ENCODE assay signal across 7 cellular contexts in the genomic region with DNA sequence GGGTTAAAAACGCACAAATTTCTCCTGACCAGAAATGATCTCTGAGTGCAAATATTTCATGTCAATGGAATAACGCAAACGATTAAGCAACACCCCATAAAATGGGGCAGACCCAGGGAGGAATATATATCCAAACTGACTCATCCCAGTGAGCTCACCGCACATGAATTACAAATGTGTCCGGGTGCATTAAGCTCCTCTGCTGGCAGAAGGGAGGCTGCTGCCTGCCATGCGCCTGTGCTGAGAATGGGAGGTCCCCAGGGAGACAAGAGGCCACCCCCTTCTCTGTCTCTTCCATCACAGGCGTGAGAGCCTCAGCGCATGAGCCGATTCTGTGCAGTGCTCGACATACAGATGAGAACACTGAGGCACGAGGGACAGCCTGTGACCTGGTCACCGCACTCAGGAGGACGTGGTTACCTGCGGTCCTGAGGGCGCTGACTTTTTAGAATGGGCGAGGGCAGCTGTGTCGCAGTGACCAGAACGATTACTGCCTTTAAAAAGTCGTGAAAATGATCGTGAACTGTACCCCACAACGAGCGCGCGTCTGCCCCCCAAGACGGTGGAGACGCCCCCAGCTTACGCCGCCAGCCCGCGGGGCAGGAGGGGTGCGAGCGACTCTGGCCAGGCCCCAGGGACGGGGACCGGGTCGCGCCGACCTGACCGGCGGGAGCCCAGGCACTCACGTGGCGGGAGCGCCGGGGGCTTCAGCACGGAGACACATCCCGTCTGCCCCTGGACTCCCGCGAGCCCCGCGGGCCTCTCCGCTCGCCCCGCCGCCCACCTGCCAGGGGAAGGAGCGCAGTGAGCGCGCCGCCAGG.
DNase-seq lines count a peak whose midpoint lies in the region; ATAC-seq, FAIRE-seq and TF ChIP-seq lines count a peak whose summit lies in the region.
"Not testable (repeated sequence)": the region's sequence is repeated elsewhere in the genome, so short reads cannot be mapped to it uniquely, and the experiment has no call there.

No MANE protein-coding gene starts in this region.

- H3K4me1 ChIP-seq in OCI-LY7 (ENCODE audit: insufficient read depth, low read length, poor library complexity, severe bottlenecking); small intestine (ENCODE audit: control insufficient read depth in 2 of 2, insufficient read depth in 1 of 2, low read depth in 1 of 2, low read length in 1 of 2): not testable (repeated sequence)

- H3K4me3 ChIP-seq in OCI-LY7 (ENCODE audit: low read depth, low read length, poor library complexity, severe bottlenecking) (peak overlapping the region; percentile 70), small intestine (ENCODE audit: low read depth in 1 of 2, low read length in 2 of 2) (peak overlapping the region; percentile 56 to 68)

- H4K20me1 ChIP-seq in OCI-LY7 (ENCODE audit: insufficient read depth, low read length): not testable (repeated sequence)

- H3K36me3 ChIP-seq in OCI-LY7 (ENCODE audit: insufficient read depth, low read length); small intestine (ENCODE audit: control insufficient read depth in 2 of 2, insufficient read depth in 2 of 2, low read length in 2 of 2): not testable (repeated sequence)

- peak overlapping the region; percentile 42; the same call in 1 of the 2 replicates for H2AFZ ChIP-seq in OCI-LY7 (ENCODE audit: low read length)

- POLR2A ChIA-PET in OCI-LY7 (lab: Charles Lee): not testable (repeated sequence)

- H3K9me3 Mint-ChIP-seq in activated CD8-positive, alpha-beta memory T cell treated with anti-CD3 and anti-CD28 coated beads, Interleukin-2, amount 10 ng/mL, durations not matched to agents 7 days and 5 days (ENCODE audit: low read depth): not testable (repeated sequence)

- not testable (repeated sequence) for H3K27me3 ChIP-seq in layer of hippocampus (ENCODE audit: control insufficient read depth, insufficient read depth, low read length); small intestine (ENCODE audit: control insufficient read depth in 2 of 2, insufficient read depth in 2 of 2, low read length in 2 of 2)

- not testable (repeated sequence) for H3K27me3 Mint-ChIP-seq in activated CD8-positive, alpha-beta memory T cell treated with anti-CD3 and anti-CD28 coated beads, Interleukin-2, amount 10 ng/mL, durations not matched to agents 7 days and 5 days

- peak overlapping the region; percentile 73 for H3K4me2 ChIP-seq in OCI-LY7 (ENCODE audit: low read length)

- H3K27ac Mint-ChIP-seq in activated CD8-positive, alpha-beta memory T cell treated with anti-CD3 and anti-CD28 coated beads, Interleukin-2, amount 10 ng/mL, durations not matched to agents 7 days and 5 days: peak overlapping the region; percentile 93

- BruUV-seq in OCI-LY7 (replicated peaks; lab: Mats Ljungman, UMichigan): TSS peak; percentile 69

- TF ChIP-seq CTCF in OCI-LY7 (conservative IDR thresholded peaks at IDR 0.05; ENCODE audit: low read length): not testable (repeated sequence)

- peak; percentile 46 for DNase-seq in HuH-7.5 (ENCODE audit: low spot score)
- DNase-seq in OCI-LY7 (ENCODE audit: low spot score): peak; percentile 74
- DNase-seq in activated CD8-positive, alpha-beta memory T cell treated with anti-CD3 and anti-CD28 coated beads, Interleukin-2, amount 10 ng/mL, durations not matched to agents 7 days and 5 days: peak; percentile 77
- peak; percentile 76 for DNase-seq in dermis blood vessel endothelial cell
- DNase-seq in small intestine: peak; percentile 28

- H3K9me3 ChIP-seq in OCI-LY7 (ENCODE audit: low read length); small intestine (ENCODE audit: control insufficient read depth, low read depth): not testable (repeated sequence)

- intact Hi-C loops in OCI-LY7 (cut with micrococcal nuclease; ENCODE audit: unreplicated experiment): loop anchor here (10.0 kb wide), 1 partner anchor 390 kb away; no protein-coding TSS in a partner anchor

- not testable (repeated sequence) for H3K36me3 Mint-ChIP-seq in activated CD8-positive, alpha-beta memory T cell treated with anti-CD3 and anti-CD28 coated beads, Interleukin-2, amount 10 ng/mL, durations not matched to agents 7 days and 5 days

- peak; percentile 4 for ATAC-seq in GM18498 (IDR thresholded peaks at IDR 0.05; ENCODE audit: unreplicated experiment)
- not testable (repeated sequence) for ATAC-seq in activated CD8-positive, alpha-beta memory T cell treated with anti-CD3 and anti-CD28 coated beads, Interleukin-2, amount 10 ng/mL, durations not matched to agents 7 days and 5 days

- H3K9me2 ChIP-seq in OCI-LY7 (ENCODE audit: insufficient read depth, low read length): not testable (repeated sequence)

- CTCF ChIA-PET in OCI-LY7 (lab: Charles Lee; ENCODE audit: unreplicated experiment): not testable (repeated sequence)
- CTCF ChIA-PET in activated CD8-positive, alpha-beta memory T cell treated with anti-CD3 and anti-CD28 coated beads, Interleukin-2, amount 10 ng/mL, durations not matched to agents 7 days and 5 days (lab: Charles Lee): interaction anchor here (1.5 kb wide), 1 partner anchor 12 kb away, joined by 4 read pairs; no protein-coding TSS in a partner anchor

- not testable (repeated sequence) for FAIRE-seq in small intestine (lab: Jason Lieb, UNC)

- not testable (repeated sequence) for H3K79me2 ChIP-seq in OCI-LY7 (ENCODE audit: insufficient read depth, low read depth, low read length)

- H3K4me3 Mint-ChIP-seq in activated CD8-positive, alpha-beta memory T cell treated with anti-CD3 and anti-CD28 coated beads, Interleukin-2, amount 10 ng/mL, durations not matched to agents 7 days and 5 days: peak overlapping the region; percentile 89

- WGBS in small intestine, 3 donors: 0 to 1% (median 1%) methylated on average over 38 to 57 of the region's 57 CpGs

- not testable (repeated sequence) for H3K27ac ChIP-seq in OCI-LY7 (ENCODE audit: low read depth, low read length, poor library complexity, severe bottlenecking)
- H3K27ac ChIP-seq in layer of hippocampus (ENCODE audit: low read depth, low read length): peak overlapping the region; percentile 57
- H3K27ac ChIP-seq in small intestine (ENCODE audit: low read depth in 1 of 2, low read length in 1 of 2): peak overlapping the region; percentile 46 to 88

- H3K4me1 Mint-ChIP-seq in activated CD8-positive, alpha-beta memory T cell treated with anti-CD3 and anti-CD28 coated beads, Interleukin-2, amount 10 ng/mL, durations not matched to agents 7 days and 5 days: peaks cover 13% of the 10 kb centered on the region
